10 cellular contexts compared by ENCODE assay signal in the genomic region with DNA sequence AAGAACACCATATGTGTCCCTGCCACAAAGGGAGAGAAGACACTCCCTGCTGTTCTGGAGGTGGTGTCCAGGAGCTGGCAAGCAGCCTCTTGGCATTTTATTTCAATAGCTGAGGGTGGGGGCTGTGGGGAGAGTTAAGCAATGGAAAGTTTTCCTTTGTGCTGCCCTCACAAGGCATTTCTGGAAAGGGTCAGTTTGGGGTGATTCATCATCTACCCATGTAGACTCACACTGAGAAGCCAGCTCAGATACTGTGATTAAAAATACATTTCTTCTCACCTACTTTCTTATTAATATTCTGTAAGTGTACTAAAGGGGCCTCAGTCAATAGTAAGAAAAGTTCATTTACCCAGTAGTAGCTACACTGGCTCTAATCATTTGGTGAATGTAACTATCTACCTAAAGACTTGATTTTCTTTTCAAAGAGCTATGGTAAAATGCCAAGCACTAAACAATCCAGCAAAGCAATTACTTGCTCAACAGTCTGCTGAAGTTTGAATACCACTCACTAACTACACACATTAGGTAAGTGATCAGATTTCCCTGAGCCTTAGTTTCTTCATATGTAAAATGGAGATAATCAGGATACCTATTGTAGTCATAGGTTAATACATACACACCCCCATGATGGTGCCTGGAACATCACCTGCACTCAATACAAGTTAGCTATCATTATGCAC. TPM values are rescaled to one million over a fixed set of nuclear protein-coding genes. Genes with fewer than 3 reads are reported as not detected.
DNase-seq lines count a peak whose midpoint lies in the region; ATAC-seq and TF ChIP-seq lines count a peak whose summit lies in the region.
"Had no signal": no experiment of that assay in that cellular context is flagged by ENCODE, and none has a peak within 500 bp of the region (broad histone marks: within the 10 kb centered on the region; RNA-seq: fewer than 3 reads in every experiment).

No MANE protein-coding gene starts in this region.

- TF ChIP-seq CTCF in left lung (IDR thresholded peaks at IDR 0.05) (no peak), transverse colon (IDR thresholded peaks at IDR 0.05) (no peak)

- CTCF ChIA-PET in activated CD4-positive, alpha-beta memory T cell treated with anti-CD3 and anti-CD28 coated beads for 36 hours (lab: Charles Lee) = no interaction called here

- TF ChIP-seq POLR2A in transverse colon (IDR thresholded peaks at IDR 0.05) = no peak

- peak; percentile 88 for ATAC-seq in left lung
- no peak for ATAC-seq in stimulated activated naive B cell treated with anti-CD40 and anti-IgM and Interleukin-4, amounts not matched to agents 10 μg/mL and 1 μg/mL and 100 μg/mL, for 72 hours (replicated peaks)
- ATAC-seq: K562 had no signal

- no peaks in the 10 kb centered on the region for H3K36me3 Mint-ChIP-seq in activated CD4-positive, alpha-beta memory T cell treated with anti-CD3 and anti-CD28 coated beads for 36 hours
- peaks cover 0 to 4% of the 10 kb centered on the region in 2 donors for H3K36me3 Mint-ChIP-seq in stimulated activated naive B cell treated with anti-CD40 and anti-IgM and Interleukin-4, amounts not matched to agents 10 μg/mL and 1 μg/mL and 100 μg/mL, for 72 hours

- DNase-seq in DMS 273 (lab: John Stamatoyannopoulos, UW; ENCODE audit: unreplicated experiment) (peak; percentile 50), DMS 273 treated with DMSO at 0.1 percent for 48 hours (lab: John Stamatoyannopoulos, UW) (no peak), cerebellar cortex (ENCODE audit: low spot score) (peak; percentile 80), left lung (peak in 1 of 2 donors; percentile 59), transverse colon (peak; percentile 35), DMS79 treated with DMSO at 0.1 percent for 48 hours (lab: John Stamatoyannopoulos, UW) (no peak)
- no peak for DNase-seq in activated CD4-positive, alpha-beta memory T cell treated with anti-CD3 and anti-CD28 coated beads for 36 hours
- DNase-seq in stimulated activated naive B cell treated with anti-CD40 and anti-IgM and Interleukin-4, amounts not matched to agents 10 μg/mL and 1 μg/mL and 100 μg/mL, for 72 hours = no peak

- H3K27ac Mint-ChIP-seq in activated CD4-positive, alpha-beta memory T cell treated with anti-CD3 and anti-CD28 coated beads for 36 hours = no peak overlapping the region
- H3K27ac Mint-ChIP-seq in stimulated activated naive B cell treated with anti-CD40 and anti-IgM and Interleukin-4, amounts not matched to agents 10 μg/mL and 1 μg/mL and 100 μg/mL, for 72 hours = no peak overlapping the region

- H3K36me3 ChIP-seq in left lung = no peaks in the 10 kb centered on the region
- H3K36me3 ChIP-seq in transverse colon = no peaks in the 10 kb centered on the region

- H3K4me1 Mint-ChIP-seq in activated CD4-positive, alpha-beta memory T cell treated with anti-CD3 and anti-CD28 coated beads for 36 hours (ENCODE audit: low read depth) = peaks cover 3% of the 10 kb centered on the region
- peaks cover 11 to 25% of the 10 kb centered on the region in 2 donors for H3K4me1 Mint-ChIP-seq in stimulated activated naive B cell treated with anti-CD40 and anti-IgM and Interleukin-4, amounts not matched to agents 10 μg/mL and 1 μg/mL and 100 μg/mL, for 72 hours

- H3K9me3 ChIP-seq in left lung (no peaks in the 10 kb centered on the region), transverse colon (no peaks in the 10 kb centered on the region)

- intact Hi-C loops in left lung (cut with DNase I) = no loop called here
- intact Hi-C loops in transverse colon (cut with DNase I; ENCODE audit: low total_unique reads) = no loop called here
- intact Hi-C loops in activated CD4-positive, alpha-beta memory T cell treated with anti-CD3 and anti-CD28 coated beads for 36 hours (cut with micrococcal nuclease) = no loop called here

- H3K4me3 ChIP-seq in left lung (no peak overlapping the region), transverse colon (no peak overlapping the region)
- H3K4me3 ChIP-seq: K562 had no signal

- in situ Hi-C loops in transverse colon (cut with MboI; ENCODE audit: low pct_ligation_motif_present in 1 of 4, low pct_unique_long_range_greater_than_20kb in 1 of 4, low sequenced_read_pairs in 3 of 4) = no loop called here

- no peak for TF ChIP-seq EP300 in transverse colon (IDR thresholded peaks at IDR 0.05; ENCODE audit: low read depth)

- H3K27me3 Mint-ChIP-seq in activated CD4-positive, alpha-beta memory T cell treated with anti-CD3 and anti-CD28 coated beads for 36 hours = no peaks in the 10 kb centered on the region
- peaks cover 4 to 6% of the 10 kb centered on the region in 2 donors for H3K27me3 Mint-ChIP-seq in stimulated activated naive B cell treated with anti-CD40 and anti-IgM and Interleukin-4, amounts not matched to agents 10 μg/mL and 1 μg/mL and 100 μg/mL, for 72 hours

- no peaks in the 10 kb centered on the region for H3K27me3 ChIP-seq in left lung
- H3K27me3 ChIP-seq in transverse colon = no peaks in the 10 kb centered on the region

- H3K27ac ChIP-seq in left lung = peak overlapping the region; percentile 38 to 55
- peak overlapping the region; percentile 9 to 71 (median 68) for H3K27ac ChIP-seq in transverse colon
- H3K27ac ChIP-seq: 22Rv1 had no signal

- peaks cover 11% of the 10 kb centered on the region for H3K9me3 Mint-ChIP-seq in activated CD4-positive, alpha-beta memory T cell treated with anti-CD3 and anti-CD28 coated beads for 36 hours
- H3K9me3 Mint-ChIP-seq in stimulated activated naive B cell treated with anti-CD40 and anti-IgM and Interleukin-4, amounts not matched to agents 10 μg/mL and 1 μg/mL and 100 μg/mL, for 72 hours = peaks cover 4 to 6% of the 10 kb centered on the region in 2 donors

- H3K4me1 ChIP-seq in left lung = peaks cover 11 to 21% of the 10 kb centered on the region in 2 donors
- H3K4me1 ChIP-seq in transverse colon = peaks cover 0 to 7% (median 4%) of the 10 kb centered on the region in 4 donors

- H3K4me3 Mint-ChIP-seq in activated CD4-positive, alpha-beta memory T cell treated with anti-CD3 and anti-CD28 coated beads for 36 hours = no peak overlapping the region
- no peak overlapping the region for H3K4me3 Mint-ChIP-seq in stimulated activated naive B cell treated with anti-CD40 and anti-IgM and Interleukin-4, amounts not matched to agents 10 μg/mL and 1 μg/mL and 100 μg/mL, for 72 hours

- POLR2A ChIA-PET in activated CD4-positive, alpha-beta memory T cell treated with anti-CD3 and anti-CD28 coated beads for 36 hours (lab: Charles Lee) = no interaction called here

RNA-seq across cellular contexts. Expression of a gene that starts 55.1 kb away (rescaled TPM):
- total RNA-seq in left lung (1 to 10 TPM in 1 of 2 donors, under 1 TPM in 1; 0.89 to 1.5 TPM), transverse colon (under 1 TPM in 3 of 4 donors, not detected in 1; 0.27 to 0.80 (median 0.79) TPM)
- not detected for total RNA-seq in activated CD4-positive, alpha-beta memory T cell treated with anti-CD3 and anti-CD28 coated beads for 36 hours

Comparison
In these comparisons a context has a peak if more than half of its experiments do, and no peak if none do; other contexts are left out.
1. DNase-seq: peak in DMS 273 (single experiment), cerebellar cortex (single experiment) and transverse colon (single experiment); none in DMS 273 treated with DMSO at 0.1 percent for 48 hours (single experiment), activated CD4-positive, alpha-beta memory T cell treated with anti-CD3 and anti-CD28 coated beads for 36 hours (single experiment), DMS79 treated with DMSO at 0.1 percent for 48 hours (single experiment) and stimulated activated naive B cell treated with anti-CD40 and anti-IgM and Interleukin-4, amounts not matched to agents 10 μg/mL and 1 μg/mL and 100 μg/mL, for 72 hours (single experiment).